Comparison of ENCODE assay signal across 8 cellular contexts in the genomic region with DNA sequence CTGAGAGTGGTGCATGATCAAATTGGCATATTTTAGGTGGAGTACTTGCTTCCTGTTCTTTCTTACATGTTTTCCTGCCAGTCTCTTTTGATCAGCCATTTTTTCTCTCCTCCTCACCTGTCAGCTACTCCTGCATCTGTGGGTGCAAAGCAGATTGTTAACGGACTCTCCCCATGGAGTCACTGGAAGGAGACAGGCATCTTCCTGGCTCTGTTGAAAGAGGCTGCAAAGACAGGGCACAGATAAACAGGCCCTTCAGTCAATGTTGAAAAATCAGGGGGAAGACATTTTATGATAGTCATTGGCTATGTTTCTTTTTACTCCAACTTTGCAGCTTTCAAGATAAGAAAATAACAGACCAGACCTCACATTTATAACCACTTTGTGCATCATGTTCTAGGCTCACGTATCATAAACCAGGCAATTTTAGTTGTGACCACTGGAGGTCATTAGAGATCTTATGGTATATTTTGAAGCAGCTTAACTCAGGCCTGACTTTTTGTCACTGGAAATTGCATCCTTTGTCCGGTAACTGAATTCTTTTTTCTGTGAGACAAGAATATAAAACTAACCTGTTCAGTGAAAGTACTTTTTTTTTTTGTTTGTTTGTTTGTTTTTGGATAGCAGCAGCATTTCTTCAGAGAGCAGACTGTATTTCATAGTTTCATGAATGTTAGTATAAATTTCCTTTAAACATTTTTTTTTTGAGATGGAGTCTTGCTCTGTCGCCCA. TPM values are rescaled to one million over a fixed set of nuclear protein-coding genes. Genes with fewer than 3 reads are reported as not detected.
DNase-seq lines count a peak whose midpoint lies in the region; ATAC-seq and TF ChIP-seq lines count a peak whose summit lies in the region.

No MANE protein-coding gene starts in this region.

- no CpG with 5 or more reads among the region's 4 CpGs for WGBS in neuronal stem cell (ENCODE audit: extremely low coverage in 2 of 2, insufficient read length in 2 of 2, insufficient replicate concordance in 1 of 2), 2 donors

- ATAC-seq in GM18499 (IDR thresholded peaks at IDR 0.05; ENCODE audit: insufficient read depth, unreplicated experiment) = peak; percentile 39
- ATAC-seq in HG02885 (IDR thresholded peaks at IDR 0.05; ENCODE audit: poor library complexity, unreplicated experiment) = peak; percentile 63

- H3K79me2 ChIP-seq in fibroblast of lung (ENCODE audit: control insufficient read depth, insufficient read depth, low read length) = no peaks in the 10 kb centered on the region

- H2AK5ac ChIP-seq in neuronal stem cell (ENCODE audit: low read depth, low read length) = no peak overlapping the region

- no peak overlapping the region for H4K8ac ChIP-seq in neuronal stem cell (ENCODE audit: low read depth, low read length)

- no peak overlapping the region for H2AFZ ChIP-seq in fibroblast of lung (ENCODE audit: low read length)
- H2AFZ ChIP-seq in neuronal stem cell (ENCODE audit: low read length) = peak overlapping the region; percentile 10

- peak; percentile 75 for DNase-seq in AG10803 (ENCODE audit: low read depth)
- peak; percentile 86 for DNase-seq in NCI-H146 (lab: John Stamatoyannopoulos, UW)
- peak; percentile 10 to 61 for DNase-seq in SW 1271 (lab: John Stamatoyannopoulos, UW)
- peak; percentile 66 to 84 for DNase-seq in fibroblast of lung (ENCODE audit: low read depth in 2 of 2)
- peak; percentile 40 for DNase-seq in neuronal stem cell (ENCODE audit: low spot score)
- no peak for DNase-seq in NCI-H187 treated with DMSO at 0.1 percent for 48 hours (lab: John Stamatoyannopoulos, UW)

- no peaks in the 10 kb centered on the region for H3K9me3 ChIP-seq in fibroblast of lung (ENCODE audit: control insufficient read depth, insufficient read depth, low read depth, low read length)
- no peaks in the 10 kb centered on the region for H3K9me3 ChIP-seq in neuronal stem cell (replicated peaks in 1 of 2; ENCODE audit: control insufficient read depth in 2 of 2, insufficient read depth in 1 of 2, low read depth in 1 of 2, low read length in 2 of 2)

- no peak overlapping the region for H3K4ac ChIP-seq in neuronal stem cell (ENCODE audit: low read length)

- H3K9ac ChIP-seq in fibroblast of lung (ENCODE audit: insufficient read depth, low read length) (no peak overlapping the region), neuronal stem cell (ENCODE audit: low read depth, low read length, poor library complexity) (no peak overlapping the region)

- H3K4me1 ChIP-seq in fibroblast of lung (ENCODE audit: control insufficient read depth, extremely low read depth, insufficient read depth, low read length) (no peaks in the 10 kb centered on the region), neuronal stem cell (ENCODE audit: control insufficient read depth in 2 of 2, insufficient read depth in 1 of 2, low read depth in 1 of 2, low read length in 2 of 2) (peaks cover 0 to 7% of the 10 kb centered on the region in 2 donors)

- H3K79me1 ChIP-seq in neuronal stem cell (ENCODE audit: low read depth, low read length) = no peaks in the 10 kb centered on the region

- no peak overlapping the region for H2BK5ac ChIP-seq in neuronal stem cell (ENCODE audit: low read length)

- H4K91ac ChIP-seq in neuronal stem cell (ENCODE audit: low read depth, low read length, poor library complexity) = no peak overlapping the region

- TF ChIP-seq CTCF in AG10803 (conservative IDR thresholded peaks at IDR 0.05; ENCODE audit: low read length) (peak; percentile 80), fibroblast of lung (conservative IDR thresholded peaks at IDR 0.05 in 1 of 2, IDR thresholded peaks at IDR 0.05 in 1 of 2; ENCODE audit: low read depth in 1 of 2, low read length in 2 of 2) (peak; percentile 63 to 81)

- no peak overlapping the region for H2BK15ac ChIP-seq in neuronal stem cell (ENCODE audit: low read length)

- H3K4me2 ChIP-seq in fibroblast of lung (ENCODE audit: extremely low read depth, insufficient read depth, low read length) (no peak overlapping the region), neuronal stem cell (ENCODE audit: insufficient read depth, low read length, poor library complexity, severe bottlenecking) (no peak overlapping the region)

- H3K14ac ChIP-seq in neuronal stem cell (ENCODE audit: low read length) = no peak overlapping the region

- H3K23ac ChIP-seq in neuronal stem cell (ENCODE audit: low read depth, low read length, poor library complexity) = no peak overlapping the region

- H3K4me3 ChIP-seq in AG10803 (ENCODE audit: low read length) (no peak overlapping the region), fibroblast of lung (replicated peaks in 1 of 4; ENCODE audit: control extremely low read depth in 1 of 4, insufficient read depth in 1 of 4, low read depth in 3 of 4, low read length in 4 of 4) (no peak overlapping the region), neuronal stem cell (ENCODE audit: low read length in 2 of 2) (no peak overlapping the region)

- H3K18ac ChIP-seq in neuronal stem cell (ENCODE audit: low read length) = no peak overlapping the region

- no peaks in the 10 kb centered on the region for H3K36me3 ChIP-seq in fibroblast of lung (ENCODE audit: control insufficient read depth, insufficient read depth, low read length)
- H3K36me3 ChIP-seq in neuronal stem cell (replicated peaks in 1 of 2; ENCODE audit: control insufficient read depth in 2 of 2, insufficient read depth in 2 of 2, low read length in 2 of 2) = no peaks in the 10 kb centered on the region

- no peak overlapping the region for H2BK120ac ChIP-seq in neuronal stem cell (ENCODE audit: low read depth, low read length)

- no peak overlapping the region for H2BK12ac ChIP-seq in neuronal stem cell (ENCODE audit: low read length)

- no peaks in the 10 kb centered on the region for H4K20me1 ChIP-seq in fibroblast of lung (ENCODE audit: control insufficient read depth, extremely low read depth, insufficient read depth, low read length)

- H3K27me3 ChIP-seq in fibroblast of lung (ENCODE audit: control insufficient read depth, insufficient read depth, low read length) (peaks cover 1% of the 10 kb centered on the region), neuronal stem cell (ENCODE audit: control insufficient read depth in 3 of 3, insufficient read depth in 3 of 3, low read depth in 1 of 3, low read length in 3 of 3) (no peaks in the 10 kb centered on the region)

- no peak overlapping the region for H3K27ac ChIP-seq in fibroblast of lung (ENCODE audit: insufficient read depth, low read length)
- H3K27ac ChIP-seq in neuronal stem cell (replicated peaks; ENCODE audit: low read length) = no peak overlapping the region

RNA-seq across cellular contexts. Expression of a gene that starts 20.1 kb away (rescaled TPM):
- under 0.01 and 0.17 TPM in 2 replicates for total RNA-seq in fibroblast of lung
- polyA plus RNA-seq in fibroblast of lung = not detected in 2 replicates
- polyA plus RNA-seq in fibroblast of lung (2012) = 0.03 TPM in 1 of 2 replicates, not detected in the other
- not detected in 2 replicates for polyA minus RNA-seq in fibroblast of lung (ENCODE audit: low replicate concordance)
- polyA plus RNA-seq in neuronal stem cell (2013, experiment 1 of 2) = not detected
- polyA plus RNA-seq in neuronal stem cell (2013, experiment 2 of 2) = not detected

RNA-seq across cellular contexts. Expression of a gene that starts 42.4 kb away (rescaled TPM):
- total RNA-seq in fibroblast of lung = 20.3 and 22.0 TPM in 2 replicates
- 12.8 and 15.2 TPM in 2 replicates for polyA plus RNA-seq in fibroblast of lung
- 10.4 and 10.6 TPM in 2 replicates for polyA plus RNA-seq in fibroblast of lung (2012)
- polyA minus RNA-seq in fibroblast of lung (ENCODE audit: low replicate concordance) = 0.26 and 1.2 TPM in 2 replicates
- polyA plus RNA-seq in neuronal stem cell (2013, experiment 1 of 2) = 21.1 TPM
- 20.4 TPM for polyA plus RNA-seq in neuronal stem cell (2013, experiment 2 of 2)
